Comparison of ENCODE assay signal across 19 cellular contexts in genomic region chr2:46366675-46367067, GRCh38.
"Had no signal": no experiment of that assay in that cellular context is flagged by ENCODE, and none has a peak within 500 bp of the region (broad histone marks: within the 10 kb centered on the region; RNA-seq: fewer than 3 reads in every experiment).

No MANE protein-coding gene starts in this region.

- H3K27me3 Mint-ChIP-seq: activated B cell treated with CpG ODN at 0.5 μM for 24 hours; activated CD8-positive, alpha-beta T cell treated with anti-CD3 and anti-CD28 coated beads for 36 hours; activated naive CD8-positive, alpha-beta T cell treated with anti-CD3 and anti-CD28 coated beads for 36 hours; central memory CD8-positive, alpha-beta T cell; effector memory CD8-positive, alpha-beta T cell; naive B cell had no signal

- H3K9me3 ChIP-seq: pancreas, SJCRH30 had no signal

- ATAC-seq: activated CD8-positive, alpha-beta T cell treated with anti-CD3 and anti-CD28 coated beads for 36 hours; activated T-cell treated with anti-CD3 and anti-CD28 coated beads, Interleukin-2, amount 50 U/mL, for 4 hours; effector memory CD8-positive, alpha-beta T cell; stimulated activated naive CD8-positive, alpha-beta T cell treated with anti-CD3 and anti-CD28 coated beads, Interleukin-15, Interleukin-2, amounts not matched to agents 100 U/mL and 50 U/mL, for 24 hours had no signal

- H3K36me3 ChIP-seq: SJCRH30 had no signal

- H3K9me3 Mint-ChIP-seq: activated B cell treated with CpG ODN at 0.5 μM for 24 hours; activated CD8-positive, alpha-beta T cell treated with anti-CD3 and anti-CD28 coated beads for 36 hours; activated naive CD8-positive, alpha-beta T cell treated with anti-CD3 and anti-CD28 coated beads for 36 hours; activated T-cell treated with anti-CD3 and anti-CD28 coated beads, Interleukin-2, amount 50 U/mL, for 4 hours; central memory CD8-positive, alpha-beta T cell; effector memory CD8-positive, alpha-beta T cell; naive B cell had no signal

- H3K4me1 Mint-ChIP-seq: brain had no signal

- H3K4me3 Mint-ChIP-seq: activated B cell treated with CpG ODN at 0.5 μM for 24 hours; activated CD8-positive, alpha-beta T cell treated with anti-CD3 and anti-CD28 coated beads for 36 hours; activated naive CD8-positive, alpha-beta T cell treated with anti-CD3 and anti-CD28 coated beads for 36 hours; activated T-cell treated with anti-CD3 and anti-CD28 coated beads, Interleukin-2, amount 50 U/mL, for 4 hours; brain; central memory CD8-positive, alpha-beta T cell; effector memory CD8-positive, alpha-beta T cell; naive B cell had no signal

- H3K27ac ChIP-seq: epithelial cell of prostate, pancreas, SJCRH30 had no signal

- H3K36me3 Mint-ChIP-seq: activated naive CD8-positive, alpha-beta T cell treated with anti-CD3 and anti-CD28 coated beads for 36 hours; brain; naive B cell had no signal

- H3K27ac Mint-ChIP-seq: activated B cell treated with CpG ODN at 0.5 μM for 24 hours; activated CD8-positive, alpha-beta T cell treated with anti-CD3 and anti-CD28 coated beads for 36 hours; activated naive CD8-positive, alpha-beta T cell treated with anti-CD3 and anti-CD28 coated beads for 36 hours; brain had no signal

- H3K4me3 ChIP-seq: lung, pancreas, SJCRH30 had no signal

- DNase-seq: activated B cell treated with CpG ODN at 0.5 μM for 24 hours; activated CD4-positive, alpha-beta T cell treated with anti-CD3 and anti-CD28 coated beads for 48 hours; activated CD8-positive, alpha-beta T cell treated with anti-CD3 and anti-CD28 coated beads for 36 hours; activated gamma-delta T cell treated with Interleukin-2 at 50 U/mL for 16 hours; activated naive CD8-positive, alpha-beta T cell treated with anti-CD3 and anti-CD28 coated beads for 36 hours; activated T-cell treated with anti-CD3 and anti-CD28 coated beads, Interleukin-2, amount 50 U/mL, for 4 hours; effector memory CD8-positive, alpha-beta T cell; naive B cell; pancreas; small intestine; stimulated activated CD4-positive, alpha-beta T cell treated with anti-CD3 and anti-CD28 coated beads, Interleukin-4, amount 100 ng/mL, for 4 hours; stimulated activated CD8-positive, alpha-beta memory T cell treated with anti-CD3 and anti-CD28 coated beads, Interleukin-4, amount 100 ng/mL, for 48 hours; stimulated activated naive CD8-positive, alpha-beta T cell treated with anti-CD3 and anti-CD28 coated beads, Interleukin-15, Interleukin-2, amounts not matched to agents 100 U/mL and 50 U/mL, for 24 hours; T-helper 2 cell had no signal

- H3K27me3 ChIP-seq: pancreas, SJCRH30 had no signal
